In the genomic region with DNA sequence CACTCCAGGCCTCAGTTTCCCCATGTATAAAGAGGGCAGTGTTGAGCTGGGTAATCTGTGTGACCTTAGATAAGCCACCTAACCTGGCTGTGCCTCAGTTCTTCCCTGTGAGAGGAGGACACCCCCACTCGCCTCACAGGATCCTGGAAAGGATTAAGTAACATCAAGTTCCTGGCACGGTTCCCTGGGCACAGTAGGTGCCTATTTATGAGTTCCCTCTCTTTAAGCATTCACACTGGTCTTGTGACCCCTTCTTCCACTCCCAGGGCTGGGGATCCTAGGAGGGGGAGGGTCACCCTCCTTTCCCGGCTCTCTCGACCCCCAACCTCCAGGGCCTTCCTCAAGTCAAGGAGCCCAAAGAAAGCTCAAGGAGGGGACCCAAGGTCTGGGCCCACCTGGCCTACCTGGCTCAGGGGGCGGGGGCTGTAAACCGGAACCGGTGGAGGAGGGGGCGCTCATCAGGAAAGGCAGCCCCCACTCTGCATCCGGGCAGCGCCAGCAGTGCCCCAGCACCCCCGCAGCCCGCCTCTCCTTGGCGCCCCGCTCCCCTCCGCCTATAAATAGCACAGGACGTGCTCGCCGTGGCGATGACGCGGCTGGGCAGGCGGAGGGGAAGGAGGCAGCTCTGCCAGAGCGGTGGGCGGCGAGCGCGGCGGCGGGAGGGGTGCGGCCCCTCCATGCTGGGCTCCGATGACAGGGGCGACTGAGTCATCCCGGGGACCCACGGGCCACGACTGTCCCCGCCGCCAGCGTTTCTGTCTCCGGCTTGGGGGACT, we compare ENCODE assay signal across 8 cellular contexts. TPM values are rescaled to one million over a fixed set of nuclear protein-coding genes. Genes with fewer than 3 reads are reported as not detected.
DNase-seq lines count a peak whose midpoint lies in the region; ATAC-seq, FAIRE-seq and TF ChIP-seq lines count a peak whose summit lies in the region.

No MANE protein-coding gene starts in this region.

- H3K27me3 ChIP-seq in ascending aorta, result no peaks in the 10 kb centered on the region

- peaks cover 16 to 30% of the 10 kb centered on the region in 2 donors for H3K4me1 ChIP-seq in ascending aorta

- H3K27ac ChIP-seq in ascending aorta, result peak overlapping the region; percentile 82 to 94

- peak overlapping the region; percentile 32 to 68 for H3K4me3 ChIP-seq in ascending aorta
- peak overlapping the region; percentile 24 for H3K4me3 ChIP-seq in iPS-11a (ENCODE audit: low read depth, low read length)
- H3K4me3 ChIP-seq in skeletal muscle cell (ENCODE audit: low read depth, low read length), result peak overlapping the region; percentile 25

- H3K36me3 ChIP-seq in ascending aorta, result peaks cover 8% of the 10 kb centered on the region in 2 donors

- FAIRE-seq in GM12892 (lab: Jason Lieb, UNC), result peak; percentile 54

- no peaks in the 10 kb centered on the region for H3K9me3 ChIP-seq in ascending aorta

- TF ChIP-seq POLR2A in GM12892 (IDR thresholded peaks at IDR 0.05; ENCODE audit: low read depth, low read length), result no peak

- no peak for ATAC-seq in HG03175 (IDR thresholded peaks at IDR 0.05; ENCODE audit: unreplicated experiment)
- ATAC-seq in HG03571 (IDR thresholded peaks at IDR 0.05; ENCODE audit: unreplicated experiment), result no peak

- DNase-seq in GM12892 (ENCODE audit: insufficient read length), result no peak
- DNase-seq in T-helper 1 cell, result peak; percentile 37 to 58 (median 55)
- peak; percentile 79 to 94 for DNase-seq in ascending aorta (ENCODE audit: low spot score in 2 of 2)
- no peak for DNase-seq in skeletal muscle cell (ENCODE audit: low read depth)
- DNase-seq in COLO829 (ENCODE audit: low spot score), result no peak

- intact Hi-C loops in ascending aorta (cut with DNase I), result loop anchor here (1.0 to 2.0 kb wide), 2 partner anchors 9 to 15 kb away; a partner anchor contains a TSS

- no peak for TF ChIP-seq CTCF in ascending aorta (IDR thresholded peaks at IDR 0.05)

RNA-seq across cellular contexts. Expression of a gene that starts 9.4 kb away (rescaled TPM):
- 5,032 TPM for polyA plus RNA-seq in GM12892 (2012; ENCODE audit: missing spikeins)
- total RNA-seq in ascending aorta, result 1,889 TPM

RNA-seq across cellular contexts. Expression of a gene that starts 12.0 kb away (rescaled TPM):
- 4.6 TPM for polyA plus RNA-seq in GM12892 (2012; ENCODE audit: missing spikeins)
- 9.6 TPM for total RNA-seq in ascending aorta

RNA-seq across cellular contexts. Expression of a gene that starts 16.2 kb away (rescaled TPM):
- polyA plus RNA-seq in GM12892 (2012; ENCODE audit: missing spikeins), result not detected
- total RNA-seq in ascending aorta, result 7.9 TPM

RNA-seq across cellular contexts. Expression of a gene that starts 43.5 kb away (rescaled TPM):
- polyA plus RNA-seq in GM12892 (2012; ENCODE audit: missing spikeins), result not detected
- not detected for total RNA-seq in ascending aorta

RNA-seq across cellular contexts. Expression of a gene that starts 58.1 kb away (rescaled TPM):
- not detected for polyA plus RNA-seq in GM12892 (2012; ENCODE audit: missing spikeins)
- 23.8 TPM for total RNA-seq in ascending aorta

Comparison
In these comparisons a context has a peak if more than half of its experiments do, and no peak if none do; other contexts are left out.
1. DNase-seq: peak in T-helper 1 cell (5 of 5) and ascending aorta (2 of 2); none in GM12892 (single experiment), skeletal muscle cell (single experiment) and COLO829 (single experiment).
2. Peak in every context shown above with its lines, with median percentiles within 50 percentile points of each other: H3K4me3 ChIP-seq.